In the genomic region with DNA sequence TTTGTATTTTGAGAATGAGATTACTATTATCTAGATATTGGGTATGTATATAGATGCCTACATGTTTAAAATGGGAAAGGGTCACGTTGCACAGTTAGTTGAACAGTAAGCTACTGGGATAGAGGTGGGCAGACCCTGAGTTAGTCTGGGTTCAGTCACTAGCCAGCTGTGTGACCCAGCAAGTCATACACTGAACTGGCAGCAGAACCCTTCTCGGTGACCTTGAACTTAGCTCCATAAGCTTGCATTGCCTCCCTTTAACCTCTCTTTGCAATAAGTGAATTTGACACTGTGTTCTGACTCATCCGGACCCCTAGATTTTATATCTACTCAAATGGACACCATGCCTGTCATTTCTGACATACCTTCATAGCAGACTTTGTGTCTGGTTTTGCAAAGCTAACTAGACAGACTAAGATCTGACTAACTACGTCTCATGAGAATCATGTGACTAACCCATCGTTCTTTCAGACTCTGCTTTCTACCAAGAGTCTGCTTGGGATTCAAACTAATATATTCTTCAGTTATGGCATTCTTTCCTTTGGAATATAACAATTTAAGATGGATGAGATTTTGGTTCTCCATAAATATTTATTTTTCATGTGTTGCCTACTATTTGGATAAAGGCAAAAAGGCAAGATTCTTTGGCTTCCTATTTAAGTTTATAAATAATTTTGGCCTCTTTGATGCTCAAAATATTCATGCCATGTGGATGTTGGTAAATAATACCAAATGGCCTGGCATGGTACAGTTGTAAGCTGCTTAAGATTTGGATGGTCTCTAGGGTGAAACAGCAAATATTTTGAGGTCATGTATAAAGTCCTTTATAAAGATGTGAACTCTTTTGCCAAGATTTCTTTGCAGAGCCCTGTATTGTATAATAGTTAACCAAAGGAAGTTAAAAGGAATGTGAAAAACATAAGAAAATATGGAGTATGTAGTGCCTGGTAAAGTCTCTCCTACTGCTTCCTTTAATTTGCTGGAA, we compare ENCODE assay signal across 9 cellular contexts.
"Had no signal": no experiment of that assay in that cellular context is flagged by ENCODE, and none has a peak within 500 bp of the region (broad histone marks: within the 10 kb centered on the region; RNA-seq: fewer than 3 reads in every experiment).

No MANE protein-coding gene starts in this region.

- H3K27ac ChIP-seq: upper lobe of right lung had no signal

- H3K27me3 ChIP-seq: upper lobe of right lung had no signal

- H3K4me3 ChIP-seq: upper lobe of right lung had no signal

- H3K4me1 ChIP-seq: upper lobe of right lung had no signal

- DNase-seq: activated CD4-positive, CD25-positive, alpha-beta regulatory T cell; amniotic stem cell; cerebellar nuclear complex; dermis blood vessel endothelial cell; stimulated activated CD4-positive, alpha-beta T cell treated with anti-CD3 and anti-CD28 coated beads, Interleukin-15, amount 100 ng/mL, for 24 hours; stimulated activated CD4-positive, alpha-beta T cell treated with anti-CD3 and anti-CD28 coated beads, Interleukin-4, amount 100 ng/mL, for 24 hours; T-helper 2 cell; upper lobe of right lung had no signal

- ATAC-seq: activated naive CD4-positive, alpha-beta T cell treated with anti-CD3 and anti-CD28 coated beads, Interleukin-2, amount 50 U/mL, for 72 hours; upper lobe of right lung had no signal
